In the genomic region with DNA sequence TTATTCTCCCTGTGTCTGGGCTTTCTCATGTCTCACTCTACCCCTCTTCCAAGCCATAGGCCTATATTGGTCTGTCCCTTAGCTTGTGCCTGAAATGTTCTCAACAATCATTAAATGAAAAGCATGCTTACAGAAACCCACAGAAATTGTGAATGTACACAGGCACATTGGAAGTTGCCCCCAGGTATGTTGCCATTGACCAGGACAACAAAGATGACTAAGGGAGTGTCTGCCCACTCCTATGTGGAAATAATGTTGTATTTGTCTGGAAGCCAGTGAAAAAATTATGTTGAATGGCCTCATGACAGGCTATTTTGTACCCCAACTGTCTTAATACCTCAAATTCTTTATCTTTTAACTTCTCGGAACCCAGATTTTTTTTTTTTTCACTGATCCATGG, we compare ENCODE assay signal across 12 cellular contexts.
A peak's percentile ranks its signal among the peaks of the same experiment; 100 is the strongest.
DNase-seq lines count a peak whose midpoint lies in the region; ATAC-seq, FAIRE-seq and TF ChIP-seq lines count a peak whose summit lies in the region.
"Had no signal": no experiment of that assay in that cellular context is flagged by ENCODE, and none has a peak within 500 bp of the region (broad histone marks: within the 10 kb centered on the region; RNA-seq: fewer than 3 reads in every experiment).

No MANE protein-coding gene starts in this region.

- no peaks in the 10 kb centered on the region for H3K9me3 Mint-ChIP-seq in astrocyte (ENCODE audit: unreplicated experiment)
- H3K9me3 Mint-ChIP-seq: CD8-positive, alpha-beta T cell had no signal

- no peak overlapping the region for H3K4me2 ChIP-seq in astrocyte (ENCODE audit: low read length)

- H3K4me1 ChIP-seq in astrocyte (ENCODE audit: insufficient read depth, low read length) (peaks cover 7% of the 10 kb centered on the region), foreskin keratinocyte (peaks cover 49% of the 10 kb centered on the region), heart left ventricle (peaks cover 0 to 20% (median 0%) of the 10 kb centered on the region in 12 donors)

- peak overlapping the region; percentile 43 for H3K27ac Mint-ChIP-seq in astrocyte (ENCODE audit: unreplicated experiment)
- H3K27ac Mint-ChIP-seq: CD8-positive, alpha-beta T cell had no signal

- H3K4me3 ChIP-seq in astrocyte (ENCODE audit: insufficient read depth, low read depth, low read length) = no peak overlapping the region
- H3K4me3 ChIP-seq in heart left ventricle = no peak overlapping the region
- H3K4me3 ChIP-seq: SJSA1 had no signal

- no peaks in the 10 kb centered on the region for H3K9me3 ChIP-seq in astrocyte (ENCODE audit: insufficient read depth, low read depth, low read length)
- H3K9me3 ChIP-seq in heart left ventricle = no peaks in the 10 kb centered on the region
- H3K9me3 ChIP-seq: SJSA1 had no signal

- no peak overlapping the region for H3K4me3 Mint-ChIP-seq in astrocyte (ENCODE audit: unreplicated experiment)
- H3K4me3 Mint-ChIP-seq: CD8-positive, alpha-beta T cell had no signal

- FAIRE-seq in astrocyte (lab: Jason Lieb, UNC) = no peak

- H3K27me3 Mint-ChIP-seq in astrocyte (ENCODE audit: low read depth, unreplicated experiment) = no peaks in the 10 kb centered on the region

- H2AFZ ChIP-seq in astrocyte (ENCODE audit: low read depth, low read length) = no peak overlapping the region

- H3K9ac ChIP-seq in astrocyte (ENCODE audit: low read length) = no peak overlapping the region

- TF ChIP-seq POLR2A in heart left ventricle (IDR thresholded peaks at IDR 0.05) = no peak

- H3K27ac ChIP-seq in astrocyte (ENCODE audit: low read depth, low read length) (no peak overlapping the region), foreskin keratinocyte (no peak overlapping the region), heart left ventricle (no peak overlapping the region)
- H3K27ac ChIP-seq: SJSA1 had no signal

- H3K27me3 ChIP-seq in astrocyte (ENCODE audit: insufficient read depth, low read length) = peaks cover 6% of the 10 kb centered on the region
- no peaks in the 10 kb centered on the region for H3K27me3 ChIP-seq in foreskin keratinocyte
- no peaks in the 10 kb centered on the region for H3K27me3 ChIP-seq in heart left ventricle
- H3K27me3 ChIP-seq: SJSA1 had no signal

- in situ Hi-C loops in Caki2 (cut with HindIII; ENCODE audit: low pct_unique_long_range_greater_than_20kb, low sequenced_read_pairs) = no loop called here

- no peaks in the 10 kb centered on the region for H4K20me1 ChIP-seq in astrocyte (ENCODE audit: insufficient read depth, low read length)

- H3K79me2 ChIP-seq in astrocyte (ENCODE audit: insufficient read depth, low read length) = no peaks in the 10 kb centered on the region

- H3K4me1 Mint-ChIP-seq in astrocyte (ENCODE audit: low read depth, unreplicated experiment) = peaks cover 47% of the 10 kb centered on the region

- DNase-seq in Caki2 (ENCODE audit: low read depth) (peak; percentile 18), NCI-H69 (lab: John Stamatoyannopoulos, UW) (peak; percentile 13), astrocyte (ENCODE audit: low read depth) (no peak), left lobe of liver (ENCODE audit: low spot score) (no peak), SIG-M5 (lab: John Stamatoyannopoulos, UW) (no peak), foreskin keratinocyte (no peak), heart left ventricle (no peak)
- DNase-seq: CD8-positive, alpha-beta T cell; H7; NCI-H2081; NCI-H510A treated with DMSO at 0.1 percent for 48 hours had no signal

- intact Hi-C loops in heart left ventricle (cut with DNase I) = loop anchor here in 3 of 10 donors (2.0 to 5.0 kb wide), 3 partner anchors 674 to 679 kb away; no protein-coding TSS in a partner anchor

- TF ChIP-seq CTCF in astrocyte (IDR thresholded peaks at IDR 0.05; ENCODE audit: insufficient read depth, low read depth, low read length) (no peak), foreskin keratinocyte (conservative IDR thresholded peaks at IDR 0.05) (no peak), heart left ventricle (IDR thresholded peaks at IDR 0.05) (no peak)

- ATAC-seq in left lobe of liver = peak; percentile 47
- ATAC-seq in foreskin keratinocyte = no peak
- no peak for ATAC-seq in heart left ventricle
- ATAC-seq: CD8-positive, alpha-beta T cell had no signal

- 83 to 96% (median 95%) methylated on average over 1 of the region's 1 CpG for WGBS in heart left ventricle, 4 donors

- H3K36me3 Mint-ChIP-seq in astrocyte (ENCODE audit: low read depth, unreplicated experiment) = no peaks in the 10 kb centered on the region
- H3K36me3 Mint-ChIP-seq: CD8-positive, alpha-beta T cell had no signal

- H3K36me3 ChIP-seq in astrocyte (ENCODE audit: insufficient read depth, low read length) (no peaks in the 10 kb centered on the region), heart left ventricle (no peaks in the 10 kb centered on the region)
- H3K36me3 ChIP-seq: SJSA1 had no signal

Comparison
In these comparisons a context has a peak if more than half of its experiments do, and no peak if none do; other contexts are left out.
1. DNase-seq: peak in Caki2 (single experiment) and NCI-H69 (single experiment); none in astrocyte (single experiment), left lobe of liver (single experiment), SIG-M5 (single experiment), foreskin keratinocyte (0 of 2) and heart left ventricle (0 of 5).